ENCODE assay signal across 18 cellular contexts in the genomic region with DNA sequence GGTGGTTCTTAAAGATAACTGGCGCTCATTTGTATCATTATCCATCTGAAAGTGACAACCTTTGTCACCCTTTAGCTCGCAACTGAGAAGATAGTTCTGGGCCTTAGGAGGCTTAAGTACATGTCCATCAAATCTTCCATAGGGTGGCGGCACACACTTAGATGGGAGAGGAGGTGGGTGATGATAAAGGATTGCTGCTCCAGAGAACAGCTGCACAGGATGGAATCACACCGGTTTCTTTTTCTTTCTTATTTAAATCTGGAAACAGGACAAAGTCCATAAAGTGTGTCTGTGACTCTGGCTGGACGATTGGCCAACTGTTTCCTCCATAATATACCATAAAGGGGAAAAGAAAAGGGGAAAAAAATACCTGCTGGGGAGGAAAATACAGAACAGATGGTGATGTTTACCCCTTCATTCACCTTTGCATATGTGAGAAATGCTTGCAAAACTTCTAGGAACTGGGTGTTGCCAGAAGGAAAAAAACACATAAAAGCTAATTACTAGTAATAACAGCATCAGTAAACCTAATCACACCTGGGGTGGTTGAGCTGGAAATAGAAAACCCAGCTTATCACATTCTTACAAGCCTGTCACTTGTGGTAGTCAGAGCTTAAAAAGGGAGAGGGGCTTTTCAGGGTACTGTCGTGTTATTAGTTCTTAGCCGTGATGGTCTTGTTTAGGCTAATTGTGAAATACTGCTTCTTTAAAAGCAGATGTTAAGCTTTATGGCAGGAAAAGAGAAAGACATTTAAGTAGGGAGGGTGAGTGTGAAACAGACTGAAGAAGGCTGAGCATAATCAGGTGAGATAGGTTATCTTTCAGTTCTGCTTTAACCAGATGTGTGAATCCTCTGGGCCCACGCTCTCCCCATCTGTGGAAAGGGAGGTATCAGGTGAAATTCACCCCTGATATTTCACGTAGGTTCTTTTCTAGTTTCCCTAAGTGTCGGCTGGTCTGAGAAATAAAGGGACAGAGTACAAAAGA. TPM values are rescaled to one million over a fixed set of nuclear protein-coding genes. Genes with fewer than 3 reads are reported as not detected.
"Had no signal": no experiment of that assay in that cellular context is flagged by ENCODE, and none has a peak within 500 bp of the region (broad histone marks: within the 10 kb centered on the region; RNA-seq: fewer than 3 reads in every experiment).

No MANE protein-coding gene starts in this region.

- DNase-seq: activated CD4-positive, alpha-beta memory T cell treated with anti-CD3 and anti-CD28 coated beads, Interleukin-2, amount 10 ng/mL, durations not matched to agents 7 days and 5 days; activated CD8-positive, alpha-beta memory T cell treated with anti-CD3 and anti-CD28 coated beads, Interleukin-2, amount 50 U/mL, for 4 hours; activated naive CD4-positive, alpha-beta T cell treated with Interleukin-2 at 50 U/mL for 16 hours; caudate nucleus; cortex of kidney; effector CD8-positive, alpha-beta T cell; gastrocnemius medialis; heart right ventricle; islet precursor cell; left ventricle myocardium inferior; nephron progenitor cell; stimulated activated CD4-positive, alpha-beta T cell treated with anti-CD3 and anti-CD28 coated beads, Interleukin-2, amount 100 ng/mL, for 48 hours; stimulated activated naive CD8-positive, alpha-beta T cell treated with anti-CD3 and anti-CD28 coated beads, Interleukin-15, Interleukin-2, amounts not matched to agents 100 U/mL and 50 U/mL, for 24 hours; T-helper 9 cell; testis had no signal

- H3K4me1 Mint-ChIP-seq: memory B cell had no signal

- H3K4me3 Mint-ChIP-seq: activated CD4-positive, alpha-beta memory T cell treated with anti-CD3 and anti-CD28 coated beads, Interleukin-2, amount 10 ng/mL, durations not matched to agents 7 days and 5 days; memory B cell; nephron progenitor cell had no signal

- H3K27ac Mint-ChIP-seq: activated CD4-positive, alpha-beta memory T cell treated with anti-CD3 and anti-CD28 coated beads, Interleukin-2, amount 10 ng/mL, durations not matched to agents 7 days and 5 days; memory B cell; nephron progenitor cell had no signal

- ATAC-seq: gastrocnemius medialis; heart right ventricle; stimulated activated naive CD8-positive, alpha-beta T cell treated with anti-CD3 and anti-CD28 coated beads, Interleukin-15, Interleukin-2, amounts not matched to agents 100 U/mL and 50 U/mL, for 24 hours had no signal

- H3K4me1 ChIP-seq: testis had no signal

- H3K4me3 ChIP-seq: gastrocnemius medialis, heart right ventricle, left ventricle myocardium inferior, testis had no signal

- H3K27me3 ChIP-seq: gastrocnemius medialis, heart right ventricle, testis had no signal

- H3K27ac ChIP-seq: epithelial cell of prostate, gastrocnemius medialis, heart right ventricle, left ventricle myocardium inferior, testis had no signal

- H3K36me3 ChIP-seq: gastrocnemius medialis, heart right ventricle, left ventricle myocardium inferior had no signal

- H3K9me3 ChIP-seq: gastrocnemius medialis, heart right ventricle, left ventricle myocardium inferior, testis had no signal

RNA-seq across cellular contexts. Expression of a gene that starts 16.7 kb away (rescaled TPM):
- total RNA-seq: left ventricle myocardium inferior, osteoblast had no signal
